1 cellular context compared by ENCODE assay signal in genomic region chr2:109712126-109712455, GRCh38.
TF ChIP-seq lines count a peak whose summit lies in the region.

No MANE protein-coding gene starts in this region.

TF ChIP-seq in GM23338, 12 proteins besides CTCF, POLR2A, EP300 and RAD21 (continued from another document):
- TF ChIP-seq NANOG (IDR thresholded peaks at IDR 0.05; ENCODE audit: borderline replicate concordance) (no peak), POLR2AphosphoS5 (IDR thresholded peaks at IDR 0.05; ENCODE audit: low read depth) (no peak), EZH2phosphoT487 (IDR thresholded peaks at IDR 0.05; ENCODE audit: unreplicated experiment) (no peak), STAT1 (IDR thresholded peaks at IDR 0.05; ENCODE audit: unreplicated experiment) (no peak), CREB1 (CRISPR knock-in tag; IDR thresholded peaks at IDR 0.05; ENCODE audit: low read depth) (no peak)
